In genomic region chr7:30980194-30980593, GRCh38 we compare ENCODE assay signal across 20 cellular contexts. TPM values are rescaled to one million over a fixed set of nuclear protein-coding genes. Genes with fewer than 3 reads are reported as not detected.
DNase-seq lines count a peak whose midpoint lies in the region; ATAC-seq, FAIRE-seq and TF ChIP-seq lines count a peak whose summit lies in the region.
"Had no signal": no experiment of that assay in that cellular context is flagged by ENCODE, and none has a peak within 500 bp of the region (broad histone marks: within the 10 kb centered on the region; RNA-seq: fewer than 3 reads in every experiment).

No MANE protein-coding gene starts in this region.

- H2BK15ac ChIP-seq in H9 (ENCODE audit: low read depth, low read length) (no peak overlapping the region), H1 (ENCODE audit: low read length) (0 out of 2 replicates have a peak overlapping the region, but pooled peaks have one; percentile 35)

- H3K14ac ChIP-seq in H9 (ENCODE audit: insufficient read depth, low read length) (no peak overlapping the region), H1 (ENCODE audit: insufficient read length) (no peak overlapping the region)

- CTCF ChIA-PET in HEK293 (lab: Yijun Ruan, JAX) (interaction anchor here (7.0 kb wide), 1 partner anchor 143 kb away, joined by 373 read pairs; no protein-coding TSS in a partner anchor), H1 (lab: Charles Lee; ENCODE audit: partially characterized antibody) (interaction anchor here (0.8 to 26.1 kb wide), 9 partner anchors 46 to 178 kb away, joined by 3 to 517 read pairs (median 5); no protein-coding TSS in a partner anchor)

- no peak overlapping the region for H3K9ac ChIP-seq in H9 (ENCODE audit: extremely low read depth, insufficient read length, low read length)
- H3K9ac ChIP-seq in H1 (replicated peaks in 1 of 4; ENCODE audit: extremely low read depth in 1 of 4, low read depth in 3 of 4, low read length in 3 of 4): no peak overlapping the region
- H3K9ac ChIP-seq: GM23248 had no signal

- DNase-seq in H9 (peak; percentile 24), H1 (ENCODE audit: low read depth in 1 of 2, low spot score in 2 of 2) (no peak), ureter (ENCODE audit: low spot score) (peak; percentile 24), CD14-positive monocyte (ENCODE audit: low spot score) (no peak)
- DNase-seq: ACHN; BE2C; CD4-positive, alpha-beta memory T cell; GM23248; KG1 had no signal

- intact Hi-C loops in CD14-positive monocyte (cut with micrococcal nuclease): no loop called here

- peaks cover 3% of the 10 kb centered on the region for H4K20me1 ChIP-seq in H9 (ENCODE audit: control insufficient read depth, insufficient read depth, insufficient read length)
- no peaks in the 10 kb centered on the region for H4K20me1 ChIP-seq in H1 (replicated peaks in 1 of 2; ENCODE audit: control insufficient read depth in 1 of 2, insufficient read depth in 2 of 2, low read length in 2 of 2)

- no peaks in the 10 kb centered on the region for H3K36me3 ChIP-seq in HEK293 (ENCODE audit: control insufficient read depth in 2 of 2, insufficient read depth in 1 of 2, low read length in 2 of 2)
- H3K36me3 ChIP-seq in H1 (ENCODE audit: control insufficient read depth in 2 of 4, insufficient read depth in 4 of 4, low read length in 3 of 4): no peaks in the 10 kb centered on the region
- H3K36me3 ChIP-seq: BE2C had no signal

- H4K91ac ChIP-seq in H9 (ENCODE audit: insufficient read length, low read depth, low read length) (no peak overlapping the region), H1 (replicated peaks; ENCODE audit: insufficient read length, low read length) (no peak overlapping the region)

- no peaks in the 10 kb centered on the region for H3K9me3 ChIP-seq in H9 (ENCODE audit: control insufficient read depth, low read depth, low read length)
- H3K9me3 ChIP-seq in HEK293 (ENCODE audit: control insufficient read depth, insufficient read depth, low read depth, low read length): no peaks in the 10 kb centered on the region
- no peaks in the 10 kb centered on the region for H3K9me3 ChIP-seq in H1 (ENCODE audit: insufficient read depth in 2 of 2, low read depth in 1 of 2, low read length in 1 of 2)
- H3K9me3 ChIP-seq: BE2C had no signal

- H3K4ac ChIP-seq in H9 (ENCODE audit: low read depth, low read length) (no peak overlapping the region), H1 (replicated peaks; ENCODE audit: insufficient read length, low read depth, low read length) (no peak overlapping the region)

- H3K4me3 Mint-ChIP-seq in H9: no peak overlapping the region
- H3K4me3 Mint-ChIP-seq in CD14-positive monocyte: no peak overlapping the region
- H3K4me3 Mint-ChIP-seq: CD4-positive, alpha-beta memory T cell had no signal

- H3K27me3 ChIP-seq in H9 (ENCODE audit: insufficient read depth, low read length) (no peaks in the 10 kb centered on the region), H1 (replicated peaks in 1 of 4; ENCODE audit: control insufficient read depth in 3 of 4, extremely low read depth in 1 of 4, insufficient read depth in 3 of 4, low read length in 3 of 4) (no peaks in the 10 kb centered on the region; a peak in 2 of 7 replicates)

- H3K79me1 ChIP-seq in H9 (ENCODE audit: insufficient read depth, low read depth, low read length, poor library complexity, severe bottlenecking): no peaks in the 10 kb centered on the region
- H3K79me1 ChIP-seq in H1 (ENCODE audit: low read depth, low read length): no peaks in the 10 kb centered on the region; the same call in 1 of the 2 replicates

- H2AK5ac ChIP-seq in H9 (ENCODE audit: insufficient read length, low read length) (no peak overlapping the region), H1 (ENCODE audit: low read depth, low read length) (peak overlapping the region; percentile 58; the same call in 1 of the 2 replicates)

- no peak overlapping the region for H2BK20ac ChIP-seq in H9 (ENCODE audit: low read depth, low read length, poor library complexity, severe bottlenecking)
- H2BK20ac ChIP-seq in H1 (ENCODE audit: low read length): no peak overlapping the region

- peaks cover 34% of the 10 kb centered on the region for H3K27me3 Mint-ChIP-seq in H9 (ENCODE audit: low read depth)
- peaks cover 5 to 31% (median 16%) of the 10 kb centered on the region in 3 donors for H3K27me3 Mint-ChIP-seq in CD14-positive monocyte (ENCODE audit: low read depth in 3 of 3)

- no peak for ATAC-seq in HG02852 (IDR thresholded peaks at IDR 0.05; ENCODE audit: unreplicated experiment)
- ATAC-seq in HG02642 (IDR thresholded peaks at IDR 0.05; ENCODE audit: poor library complexity, unreplicated experiment): no peak
- ATAC-seq: HCT116 had no signal

- H3K23me2 ChIP-seq in H9 (ENCODE audit: insufficient read length, low read depth, low read length, poor library complexity, severe bottlenecking): no peaks in the 10 kb centered on the region
- peaks cover 9% of the 10 kb centered on the region for H3K23me2 ChIP-seq in H1 (ENCODE audit: low read depth, low read length)

- H2BK12ac ChIP-seq in H9 (ENCODE audit: insufficient read length, low read depth, low read length) (no peak overlapping the region), H1 (ENCODE audit: low read depth, low read length) (no peak overlapping the region)

- no peak overlapping the region for H2BK5ac ChIP-seq in H9 (ENCODE audit: insufficient read length, low read length)
- H2BK5ac ChIP-seq in H1 (ENCODE audit: low read depth, low read length): no peak overlapping the region

- H3K56ac ChIP-seq in H9 (ENCODE audit: insufficient read length, low read depth, low read length) (no peak overlapping the region), H1 (replicated peaks; ENCODE audit: insufficient read length, low read depth, low read length) (no peak overlapping the region)

- no peak overlapping the region for H3K27ac ChIP-seq in H9 (ENCODE audit: insufficient read length, low read depth, low read length)
- H3K27ac ChIP-seq in HEK293 (ENCODE audit: extremely low read depth, low read depth, low read length): no peak overlapping the region
- H3K27ac ChIP-seq in H1 (ENCODE audit: low read depth, low read length): no peak overlapping the region
- H3K27ac ChIP-seq: C4-2B, GM23248 had no signal

- POLR2A ChIA-PET in HEK293 (lab: Yijun Ruan, JAX): no interaction called here
- POLR2A ChIA-PET in H1 (lab: Charles Lee; ENCODE audit: partially characterized antibody): no interaction called here

- H4K5ac ChIP-seq in H9 (ENCODE audit: insufficient read length, low read depth, low read length) (no peak overlapping the region), H1 (ENCODE audit: insufficient read length, low read depth, low read length) (no peak overlapping the region)

- H4K8ac ChIP-seq in H9 (replicated peaks; ENCODE audit: insufficient read length, low read depth, low read length) (no peak overlapping the region), H1 (ENCODE audit: extremely low read depth, insufficient read depth, low read length) (no peak overlapping the region)

- H3K79me2 ChIP-seq in H9 (ENCODE audit: insufficient read depth, low read length) (no peaks in the 10 kb centered on the region), H1 (ENCODE audit: control insufficient read depth in 1 of 2, insufficient read depth in 2 of 2, low read length in 2 of 2) (no peaks in the 10 kb centered on the region)

- H3T11ph ChIP-seq in H9 (ENCODE audit: low read length): no peak overlapping the region

- H3K4me2 ChIP-seq in H9 (ENCODE audit: insufficient read depth, insufficient read length, low read length) (no peak overlapping the region), H1 (ENCODE audit: insufficient read depth in 1 of 2, low read depth in 2 of 2, low read length in 2 of 2) (no peak overlapping the region)

- H3K4me1 ChIP-seq in H9 (ENCODE audit: insufficient read depth, low read length) (no peaks in the 10 kb centered on the region; the same call in 1 of the 2 replicates), HEK293 (ENCODE audit: control insufficient read depth, insufficient read depth, low read length) (no peaks in the 10 kb centered on the region), H1 (replicated peaks in 1 of 4; ENCODE audit: control insufficient read depth in 3 of 4, insufficient read depth in 4 of 4, low read length in 3 of 4) (peaks cover 3 to 14% (median 4%) of the 10 kb centered on the region in 4 experiments; a peak in 6 of 7 replicates)
- H3K4me1 ChIP-seq: BE2C had no signal

- H2AFZ ChIP-seq in H9 (ENCODE audit: low read length) (no peak overlapping the region), H1 (ENCODE audit: low read length) (no peak overlapping the region)
- H2AFZ ChIP-seq: GM23248 had no signal

- H3K4me1 Mint-ChIP-seq in H9: peaks cover 21 to 24% of the 10 kb centered on the region in 2 experiments
- H3K4me1 Mint-ChIP-seq in CD14-positive monocyte: peaks cover 2% of the 10 kb centered on the region

- TF ChIP-seq RAD21 in H1 (IDR thresholded peaks at IDR 0.05 in 1 of 2, conservative IDR thresholded peaks at IDR 0.05 in 1 of 2; ENCODE audit: low read depth in 2 of 2, low read length in 2 of 2): no peak

- H3K4me3 ChIP-seq in HEK293 (ENCODE audit: low read depth, low read length): no peak overlapping the region
- H3K4me3 ChIP-seq in H1 (ENCODE audit: extremely low read depth in 1 of 4, insufficient read depth in 2 of 4, low read depth in 3 of 4, low read length in 4 of 4): no peak overlapping the region
- H3K4me3 ChIP-seq: GM23248 had no signal

- H3K23ac ChIP-seq in H9 (ENCODE audit: insufficient read length, low read depth, low read length) (no peak overlapping the region), H1 (ENCODE audit: insufficient read length) (no peak overlapping the region)

- no peak for TF ChIP-seq POLR2A in H1 (IDR thresholded peaks at IDR 0.05; ENCODE audit: control extremely low read depth in 1 of 2, low read depth in 2 of 2, low read length in 2 of 2)

- WGBS in H9 (ENCODE audit: extremely low coverage, insufficient read length, low lambda C conversion rate): no CpG with 5 or more reads among the region's 7 CpGs
- 74% methylated on average over 7 of the region's 7 CpGs; no CpG with 5 or more reads in 1 of the 2 experiments for WGBS in H1 (ENCODE audit: extremely low coverage in 1 of 2, insufficient coverage in 1 of 2, insufficient read length in 1 of 2, insufficient replicate concordance in 2 of 2, low coverage in 1 of 2, low lambda C conversion rate in 2 of 2, missing lambda C conversion rate in 1 of 2), 2 experiments

- no peaks in the 10 kb centered on the region for H3K36me3 Mint-ChIP-seq in H9 (ENCODE audit: insufficient read depth in 1 of 3, low read depth in 3 of 3)
- H3K36me3 Mint-ChIP-seq in CD14-positive monocyte: no peaks in the 10 kb centered on the region
- H3K36me3 Mint-ChIP-seq: CD4-positive, alpha-beta memory T cell had no signal

- no peak for TF ChIP-seq CTCF in H9 (conservative IDR thresholded peaks at IDR 0.05)
- TF ChIP-seq CTCF in HEK293 (tag by site-specific recombination; IDR thresholded peaks at IDR 0.05): no peak
- no peak for TF ChIP-seq CTCF in H1 (IDR thresholded peaks at IDR 0.05; ENCODE audit: control extremely low read depth in 1 of 3, insufficient read depth in 1 of 3, low read depth in 1 of 3, low read length in 3 of 3)
- no peak for TF ChIP-seq CTCF in CD14-positive monocyte (IDR thresholded peaks at IDR 0.05)

- H3K9me3 Mint-ChIP-seq in H9: no peaks in the 10 kb centered on the region
- no peaks in the 10 kb centered on the region for H3K9me3 Mint-ChIP-seq in CD14-positive monocyte

- H2BK120ac ChIP-seq in H9 (ENCODE audit: low read depth, low read length, poor library complexity, severe bottlenecking): no peak overlapping the region
- H2BK120ac ChIP-seq in H1 (replicated peaks; ENCODE audit: low read depth, low read length): no peak overlapping the region

- no peak overlapping the region for H3K27ac Mint-ChIP-seq in H9
- H3K27ac Mint-ChIP-seq in CD14-positive monocyte: no peak overlapping the region
- H3K27ac Mint-ChIP-seq: CD4-positive, alpha-beta memory T cell had no signal

- no peak overlapping the region for H3K18ac ChIP-seq in H9 (ENCODE audit: insufficient read length, low read depth, low read length)
- H3K18ac ChIP-seq in H1 (ENCODE audit: extremely low read depth, low read length): no peak overlapping the region

- no peak for FAIRE-seq in H1 (lab: Jason Lieb, UNC)
- FAIRE-seq: A204.1, G401.6, GM12891, GM19239, H54 had no signal

- TF ChIP-seq EP300 in H1 (IDR thresholded peaks at IDR 0.05; ENCODE audit: borderline replicate concordance in 1 of 2, low read depth in 2 of 2, low read length in 2 of 2): no peak

RNA-seq across cellular contexts. Expression of gene GHRHR, which starts 16.4 kb away (rescaled TPM):
- total RNA-seq in H9 (2021) (5.9 and 7.4 TPM in 2 replicates), ureter (not detected)
- 6.1 and 6.5 TPM in 2 replicates for total RNA-seq in H1 (2021; fragmentation: NEBNext Ultra II Directional; extraction: Animal tissue kit (Norgen Biotek cat#: 25700))
- polyA plus RNA-seq in H1 (2011; rRNA removed) (0.60 and 1.6 TPM in 2 replicates), CD14-positive monocyte (not detected)
- polyA plus RNA-seq in H1 (2011; cell fraction: cytosol; rRNA removed): 1.6 TPM
- 3.8 TPM for polyA plus RNA-seq in H1 (2011; cell fraction: nucleus; rRNA removed)
- 2.5 to 5.9 TPM (median 4.4 TPM) in 4 replicates for polyA plus RNA-seq in H1 (2012, experiment 1 of 2)
- polyA plus RNA-seq in H1 (2012, experiment 2 of 2): not detected
- polyA plus RNA-seq in H1 (2013, experiment 1 of 2): 4.7 TPM
- polyA plus RNA-seq in H1 (2013, experiment 2 of 2): 6.5 TPM
- polyA minus RNA-seq in H1 (2011; rRNA and poly(A)+ RNA removed): 1.1 and 3.1 TPM in 2 replicates
- 10.3 TPM for polyA minus RNA-seq in H1 (2011; cell fraction: cytosol; rRNA and poly(A)+ RNA removed)
- polyA minus RNA-seq in H1 (2011; cell fraction: nucleus; rRNA and poly(A)+ RNA removed): 5.1 TPM
- total RNA-seq: CD4-positive, alpha-beta memory T cell; GM23248; HT-29 had no signal
- polyA plus RNA-seq: CD4-positive, alpha-beta memory T cell; GM23248 had no signal

Comparison
In these comparisons a context has a peak if more than half of its experiments do, and no peak if none do; other contexts are left out.
1. DNase-seq: peak in H9 (single experiment) and ureter (single experiment); none in H1 (0 of 2) and CD14-positive monocyte (single experiment).